ENCODE assay signal across 20 cellular contexts in the genomic region with DNA sequence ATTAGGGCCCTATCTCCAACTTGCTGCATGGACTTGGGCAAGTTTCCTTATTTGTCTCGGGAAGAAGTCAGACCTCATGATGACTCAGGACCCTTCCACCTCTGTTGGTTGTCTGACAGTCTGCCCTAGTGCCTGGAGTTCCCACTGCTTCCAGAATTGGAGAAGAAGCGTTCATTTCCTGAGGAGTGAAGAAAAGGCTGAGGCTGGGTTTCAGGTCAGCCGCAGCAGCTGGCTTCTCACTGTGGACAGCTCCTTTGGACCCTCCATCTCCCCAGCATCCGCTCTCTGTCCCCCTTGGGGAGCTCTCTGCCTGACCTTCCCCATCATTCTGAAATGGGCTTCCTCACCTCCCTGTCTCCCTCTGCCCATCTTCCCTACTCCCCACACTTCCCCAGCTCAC.
DNase-seq lines count a peak whose midpoint lies in the region; ATAC-seq and TF ChIP-seq lines count a peak whose summit lies in the region.
"Had no signal": no experiment of that assay in that cellular context is flagged by ENCODE, and none has a peak within 500 bp of the region (broad histone marks: within the 10 kb centered on the region; RNA-seq: fewer than 3 reads in every experiment).

No MANE protein-coding gene starts in this region.

- no peak overlapping the region for H3K4me2 ChIP-seq in neural progenitor cell

- 70 to 76% methylated on average over 4 of the region's 4 CpGs for WGBS in heart right ventricle, 2 donors

- peaks cover 4% of the 10 kb centered on the region for H3F3A ChIP-seq in neural progenitor cell (ENCODE audit: low read depth)

- H3K79me2 ChIP-seq in neural progenitor cell (ENCODE audit: low read depth) = no peaks in the 10 kb centered on the region

- H3K9ac ChIP-seq in neural progenitor cell = no peak overlapping the region

- H3K4me3 Mint-ChIP-seq in neural progenitor cell = no peak overlapping the region
- H3K4me3 Mint-ChIP-seq in T-helper 2 cell treated with Interferon-gamma antibody and Interleukin-4, amounts not matched to agents 5 μg/mL and 100 μg/mL, for 36 hours = no peak overlapping the region
- H3K4me3 Mint-ChIP-seq: activated CD4-positive, alpha-beta T cell treated with anti-CD3 and anti-CD28 coated beads for 36 hours; activated naive CD8-positive, alpha-beta T cell treated with anti-CD3 and anti-CD28 coated beads, Interleukin-2, amount 50 U/mL, for 24 hours; CD8-positive, alpha-beta memory T cell had no signal

- H3K27me3 ChIP-seq in heart right ventricle (no peaks in the 10 kb centered on the region), neural progenitor cell (no peaks in the 10 kb centered on the region)
- H3K27me3 ChIP-seq: cardiac muscle cell had no signal

- peak overlapping the region; percentile 73 for H3K27ac Mint-ChIP-seq in neural progenitor cell
- H3K27ac Mint-ChIP-seq in T-helper 2 cell treated with Interferon-gamma antibody and Interleukin-4, amounts not matched to agents 5 μg/mL and 100 μg/mL, for 36 hours = no peak overlapping the region
- H3K27ac Mint-ChIP-seq: activated CD4-positive, alpha-beta T cell treated with anti-CD3 and anti-CD28 coated beads for 36 hours; activated naive CD8-positive, alpha-beta T cell treated with anti-CD3 and anti-CD28 coated beads, Interleukin-2, amount 50 U/mL, for 24 hours; CD8-positive, alpha-beta memory T cell had no signal

- peaks cover 2% of the 10 kb centered on the region for H3K27me3 Mint-ChIP-seq in neural progenitor cell (ENCODE audit: insufficient read depth, low read depth)
- H3K27me3 Mint-ChIP-seq in T-helper 2 cell treated with Interferon-gamma antibody and Interleukin-4, amounts not matched to agents 5 μg/mL and 100 μg/mL, for 36 hours (ENCODE audit: low read depth) = no peaks in the 10 kb centered on the region
- H3K27me3 Mint-ChIP-seq: activated naive CD8-positive, alpha-beta T cell treated with anti-CD3 and anti-CD28 coated beads, Interleukin-2, amount 50 U/mL, for 24 hours had no signal

- H3K4me3 ChIP-seq in astrocyte of the spinal cord (ENCODE audit: low read depth, low read length) (no peak overlapping the region), heart right ventricle (no peak overlapping the region), neural progenitor cell (no peak overlapping the region)
- H3K4me3 ChIP-seq: cardiac muscle cell, left lung had no signal

- DNase-seq in astrocyte of the spinal cord (ENCODE audit: low read depth, low spot score) (peak; percentile 17), heart right ventricle (peak in 1 of 2 donors; percentile 34), neural progenitor cell (ENCODE audit: low spot score) (no peak), NCI-H1930 (lab: John Stamatoyannopoulos, UW) (no peak)
- no peak for DNase-seq in T-helper 2 cell treated with Interferon-gamma antibody and Interleukin-4, amounts not matched to agents 5 μg/mL and 100 μg/mL, for 36 hours (ENCODE audit: low spot score)
- DNase-seq: activated CD4-positive, alpha-beta T cell treated with anti-CD3 and anti-CD28 coated beads for 36 hours; activated naive CD8-positive, alpha-beta T cell treated with anti-CD3 and anti-CD28 coated beads, Interleukin-2, amount 50 U/mL, for 24 hours; CD8-positive, alpha-beta memory T cell; DMS79 treated with DMSO at 0.1 percent for 48 hours; Kasumi-1; left lung; NCI-H1092; NCI-H2081 treated with DMSO at 0.1 percent for 48 hours; NCI-H510A had no signal

- peak overlapping the region; percentile 40 to 83 (median 74) for H3K27ac ChIP-seq in heart right ventricle
- no peak overlapping the region for H3K27ac ChIP-seq in neural progenitor cell
- H3K27ac ChIP-seq in temporal lobe (ENCODE audit: low read depth, low read length) = peak overlapping the region; percentile 17
- H3K27ac ChIP-seq: cardiac muscle cell, RWPE1 had no signal

- H3K36me3 ChIP-seq in heart right ventricle (no peaks in the 10 kb centered on the region), neural progenitor cell (no peaks in the 10 kb centered on the region)
- H3K36me3 ChIP-seq: cardiac muscle cell, left lung had no signal

- ATAC-seq in heart right ventricle (peak in 7 of 8 donors; percentile 13 to 54 (median 23)), HG03469 (IDR thresholded peaks at IDR 0.05; ENCODE audit: unreplicated experiment) (no peak), HG02981 (IDR thresholded peaks at IDR 0.05; ENCODE audit: unreplicated experiment) (no peak)
- ATAC-seq: activated CD4-positive, alpha-beta T cell treated with anti-CD3 and anti-CD28 coated beads for 36 hours; activated naive CD8-positive, alpha-beta T cell treated with anti-CD3 and anti-CD28 coated beads, Interleukin-2, amount 50 U/mL, for 24 hours; esophagus mucosa had no signal

- no peak for TF ChIP-seq CTCF in astrocyte of the spinal cord (IDR thresholded peaks at IDR 0.05; ENCODE audit: low read depth, low read length)
- TF ChIP-seq CTCF in heart right ventricle (IDR thresholded peaks at IDR 0.05) = no peak
- TF ChIP-seq CTCF in neural progenitor cell (IDR thresholded peaks at IDR 0.05) = no peak

- no peak overlapping the region for H2AFZ ChIP-seq in neural progenitor cell (replicated peaks)

- peaks cover 71% of the 10 kb centered on the region for H3K4me1 Mint-ChIP-seq in neural progenitor cell
- H3K4me1 Mint-ChIP-seq in T-helper 2 cell treated with Interferon-gamma antibody and Interleukin-4, amounts not matched to agents 5 μg/mL and 100 μg/mL, for 36 hours (ENCODE audit: low read depth) = no peaks in the 10 kb centered on the region
- H3K4me1 Mint-ChIP-seq: activated CD4-positive, alpha-beta T cell treated with anti-CD3 and anti-CD28 coated beads for 36 hours; activated naive CD8-positive, alpha-beta T cell treated with anti-CD3 and anti-CD28 coated beads, Interleukin-2, amount 50 U/mL, for 24 hours; CD8-positive, alpha-beta memory T cell had no signal

- H4K20me1 ChIP-seq in neural progenitor cell (ENCODE audit: low read depth) = peaks cover 3% of the 10 kb centered on the region

- H3K9me3 Mint-ChIP-seq in neural progenitor cell = no peaks in the 10 kb centered on the region
- H3K9me3 Mint-ChIP-seq in T-helper 2 cell treated with Interferon-gamma antibody and Interleukin-4, amounts not matched to agents 5 μg/mL and 100 μg/mL, for 36 hours = no peaks in the 10 kb centered on the region
- H3K9me3 Mint-ChIP-seq: activated naive CD8-positive, alpha-beta T cell treated with anti-CD3 and anti-CD28 coated beads, Interleukin-2, amount 50 U/mL, for 24 hours; CD8-positive, alpha-beta memory T cell had no signal

- in situ Hi-C loops in astrocyte of the spinal cord (cut with HindIII; ENCODE audit: low sequenced_read_pairs) = no loop called here

- H3K9me3 ChIP-seq in heart right ventricle = no peaks in the 10 kb centered on the region
- no peaks in the 10 kb centered on the region for H3K9me3 ChIP-seq in neural progenitor cell (ENCODE audit: low read depth)
- H3K9me3 ChIP-seq: left lung had no signal

- intact Hi-C loops in heart right ventricle (cut with DNase I) = loop anchor here in 1 of 10 donors (1.0 kb wide), 1 partner anchor 31 kb away; no protein-coding TSS in a partner anchor

- peaks cover 14% of the 10 kb centered on the region for H3K36me3 Mint-ChIP-seq in neural progenitor cell
- H3K36me3 Mint-ChIP-seq in T-helper 2 cell treated with Interferon-gamma antibody and Interleukin-4, amounts not matched to agents 5 μg/mL and 100 μg/mL, for 36 hours (ENCODE audit: low read depth) = no peaks in the 10 kb centered on the region
- H3K36me3 Mint-ChIP-seq: CD8-positive, alpha-beta memory T cell had no signal

- H3K4me1 ChIP-seq in heart right ventricle (peaks cover 0 to 31% (median 12%) of the 10 kb centered on the region in 9 donors), neural progenitor cell (peaks cover 22% of the 10 kb centered on the region)

Comparison
In these comparisons a context has a peak if more than half of its experiments do, and no peak if none do; other contexts are left out.
1. ATAC-seq: peak in heart right ventricle (7 of 8); none in HG03469 (single experiment) and HG02981 (single experiment).